9 cellular contexts compared by ENCODE assay signal in the genomic region with DNA sequence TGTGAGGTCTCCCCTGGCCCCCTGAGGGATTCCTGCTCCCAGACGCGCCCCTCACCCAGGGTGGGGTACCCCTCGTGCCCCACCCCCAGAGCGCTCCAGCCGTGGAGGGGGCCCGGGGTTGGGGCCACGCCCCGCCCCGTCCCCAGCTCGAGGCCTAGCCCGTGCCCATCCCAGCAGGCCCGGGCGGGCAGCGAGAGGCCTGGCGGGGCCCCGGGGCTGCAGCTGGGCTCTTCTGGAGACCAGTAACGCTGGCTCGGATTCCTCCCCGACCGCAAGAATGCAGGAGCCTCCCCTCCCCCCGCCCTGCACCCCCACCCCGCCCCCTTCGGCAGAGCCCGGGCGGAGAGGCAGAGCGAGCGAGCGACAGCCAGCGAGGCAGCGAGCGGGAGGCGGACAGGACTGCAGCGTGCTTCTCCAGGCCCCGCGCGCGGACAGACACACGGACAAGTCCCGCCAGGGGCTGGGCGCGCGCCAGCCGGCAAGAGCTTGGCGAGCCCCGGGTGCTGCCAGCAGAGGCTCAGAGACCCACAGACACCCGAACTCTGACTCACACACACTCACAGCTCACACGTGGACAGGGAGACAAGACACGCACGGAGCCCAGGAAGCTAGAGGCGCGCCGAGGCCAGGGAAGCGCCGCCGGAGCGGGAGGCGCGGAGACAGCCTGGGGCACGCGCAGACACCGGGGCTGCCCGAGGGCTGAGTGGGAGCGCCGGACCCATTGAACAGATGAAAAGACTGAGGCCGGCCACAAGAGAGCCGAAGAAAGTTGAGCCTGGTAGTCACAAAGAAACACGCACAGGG. TPM values are rescaled to one million over a fixed set of nuclear protein-coding genes. Genes with fewer than 3 reads are reported as not detected.
DNase-seq lines count a peak whose midpoint lies in the region; ATAC-seq and TF ChIP-seq lines count a peak whose summit lies in the region.
"Had no signal": no experiment of that assay in that cellular context is flagged by ENCODE, and none has a peak within 500 bp of the region (broad histone marks: within the 10 kb centered on the region; RNA-seq: fewer than 3 reads in every experiment).

No MANE protein-coding gene starts in this region.

- peaks cover 81% of the 10 kb centered on the region for H3K4me1 ChIP-seq in A673 (ENCODE audit: insufficient read depth, low read length, poor library complexity, severe bottlenecking)
- H3K4me1 ChIP-seq in HUES6 (ENCODE audit: control insufficient read depth, insufficient read depth, low read length) = peaks cover 71% of the 10 kb centered on the region
- H3K4me1 ChIP-seq in transverse colon = peaks cover 58 to 87% (median 78%) of the 10 kb centered on the region in 4 donors

- no peaks in the 10 kb centered on the region for H3K9me3 Mint-ChIP-seq in activated CD8-positive, alpha-beta memory T cell treated with anti-CD3 and anti-CD28 coated beads, Interleukin-2, amount 10 ng/mL, durations not matched to agents 7 days and 5 days (ENCODE audit: low read depth)

- H3K36me3 ChIP-seq in A673 (ENCODE audit: insufficient read depth, low read length, poor library complexity, severe bottlenecking) = peaks cover 10% of the 10 kb centered on the region
- H3K36me3 ChIP-seq in HUES6 (ENCODE audit: control insufficient read depth, insufficient read depth, low read length) = peaks cover 21% of the 10 kb centered on the region
- no peaks in the 10 kb centered on the region for H3K36me3 ChIP-seq in transverse colon

- H3K27me3 Mint-ChIP-seq in activated CD8-positive, alpha-beta memory T cell treated with anti-CD3 and anti-CD28 coated beads, Interleukin-2, amount 10 ng/mL, durations not matched to agents 7 days and 5 days = no peaks in the 10 kb centered on the region

- peak overlapping the region; percentile 93 for H3K9ac ChIP-seq in HUES6 (ENCODE audit: low read length)

- TF ChIP-seq CTCF in A673 (conservative IDR thresholded peaks at IDR 0.05; ENCODE audit: low read depth, low read length) (no peak), transverse colon (IDR thresholded peaks at IDR 0.05) (no peak)

- TF ChIP-seq POLR2A in transverse colon (IDR thresholded peaks at IDR 0.05) = no peak

- POLR2A ChIA-PET in A673 (lab: Charles Lee; ENCODE audit: low non-redundant PET) = interaction anchor here (1.2 kb wide), 1 partner anchor 120 kb away, joined by 6 read pairs; no protein-coding TSS in a partner anchor

- BruUV-seq in A673 (replicated peaks; lab: Mats Ljungman, UMichigan) = no TSS peak

- H3K4me1 Mint-ChIP-seq in activated CD8-positive, alpha-beta memory T cell treated with anti-CD3 and anti-CD28 coated beads, Interleukin-2, amount 10 ng/mL, durations not matched to agents 7 days and 5 days = peaks cover 57% of the 10 kb centered on the region

- H3K4me3 Mint-ChIP-seq in activated CD8-positive, alpha-beta memory T cell treated with anti-CD3 and anti-CD28 coated beads, Interleukin-2, amount 10 ng/mL, durations not matched to agents 7 days and 5 days = peak overlapping the region; percentile 61

- in situ Hi-C loops in transverse colon (cut with MboI; ENCODE audit: low pct_ligation_motif_present in 1 of 4, low pct_unique_long_range_greater_than_20kb in 1 of 4, low sequenced_read_pairs in 3 of 4) = no loop called here

- WGBS in transverse colon (ENCODE audit: low coverage in 1 of 2), 2 donors = 16% methylated on average over 57 of the region's 67 CpGs; no CpG with 5 or more reads in 1 of the 2 donors

- DNase-seq in A673 (ENCODE audit: low spot score) (peak; percentile 90), epithelial cell of prostate (ENCODE audit: low read depth, low spot score) (no peak), mucosa of gallbladder (ENCODE audit: low spot score) (peak; percentile 67), transverse colon (peak; percentile 67), NCI-H2081 (lab: John Stamatoyannopoulos, UW) (no peak)
- DNase-seq in activated CD8-positive, alpha-beta memory T cell treated with anti-CD3 and anti-CD28 coated beads, Interleukin-2, amount 10 ng/mL, durations not matched to agents 7 days and 5 days = no peak

- no peaks in the 10 kb centered on the region for H3K9me3 ChIP-seq in A673 (ENCODE audit: low read depth, low read length, poor library complexity, severe bottlenecking)
- H3K9me3 ChIP-seq in HUES6 (ENCODE audit: control insufficient read depth, insufficient read depth, low read depth, low read length) = no peaks in the 10 kb centered on the region
- no peaks in the 10 kb centered on the region for H3K9me3 ChIP-seq in transverse colon

- H3K27ac ChIP-seq in A673 (ENCODE audit: low read depth, low read length, poor library complexity, severe bottlenecking) (peak overlapping the region; percentile 88), HUES6 (ENCODE audit: low read depth, low read length) (peak overlapping the region; percentile 94), epithelial cell of prostate (peak overlapping the region; percentile 100), transverse colon (peak overlapping the region; percentile 98 to 100 (median 100))

- H3K27ac Mint-ChIP-seq in activated CD8-positive, alpha-beta memory T cell treated with anti-CD3 and anti-CD28 coated beads, Interleukin-2, amount 10 ng/mL, durations not matched to agents 7 days and 5 days = peak overlapping the region; percentile 52

- CTCF ChIA-PET in A673 (lab: Charles Lee) = interaction anchor here (0.6 to 3.2 kb wide), 3 partner anchors 16 to 19 kb away, joined by 5 to 49 read pairs (median 6); no protein-coding TSS in a partner anchor
- CTCF ChIA-PET in activated CD8-positive, alpha-beta memory T cell treated with anti-CD3 and anti-CD28 coated beads, Interleukin-2, amount 10 ng/mL, durations not matched to agents 7 days and 5 days (lab: Charles Lee) = interaction anchor here (0.6 to 3.0 kb wide), 3 partner anchors 46 to 220 kb away, joined by 3 to 21 read pairs (median 14); a partner anchor contains a TSS

- TF ChIP-seq EP300 in transverse colon (IDR thresholded peaks at IDR 0.05; ENCODE audit: low read depth) = no peak

- intact Hi-C loops in A673 (cut with micrococcal nuclease; ENCODE audit: unreplicated experiment) (no loop called here), transverse colon (cut with DNase I; ENCODE audit: low total_unique reads) (no loop called here)

- H3K36me3 Mint-ChIP-seq in activated CD8-positive, alpha-beta memory T cell treated with anti-CD3 and anti-CD28 coated beads, Interleukin-2, amount 10 ng/mL, durations not matched to agents 7 days and 5 days = peaks cover 8% of the 10 kb centered on the region

- no peak for ATAC-seq in activated CD8-positive, alpha-beta memory T cell treated with anti-CD3 and anti-CD28 coated beads, Interleukin-2, amount 10 ng/mL, durations not matched to agents 7 days and 5 days
- ATAC-seq in HG02759 (IDR thresholded peaks at IDR 0.05; ENCODE audit: unreplicated experiment) = no peak

- H3K4me3 ChIP-seq in A673 (ENCODE audit: low read depth, low read length, poor library complexity, severe bottlenecking) (peak overlapping the region; percentile 28), HUES6 (ENCODE audit: low read depth, low read length) (peak overlapping the region; percentile 57), transverse colon (peak overlapping the region; percentile 5 to 36 (median 10))

- H3K27me3 ChIP-seq in A673 (replicated peaks; ENCODE audit: insufficient read depth, low read depth, low read length, poor library complexity) (no peaks in the 10 kb centered on the region), HUES6 (ENCODE audit: control insufficient read depth, insufficient read depth, low read length) (no peaks in the 10 kb centered on the region; the same call in 1 of the 2 replicates), transverse colon (no peaks in the 10 kb centered on the region)

RNA-seq across cellular contexts. Expression of a gene that starts 15.2 kb away (rescaled TPM):
- 49.9 and 64.0 TPM in 2 replicates for total RNA-seq in A673 (2021)
- total RNA-seq in activated CD8-positive, alpha-beta memory T cell treated with anti-CD3 and anti-CD28 coated beads, Interleukin-2, amount 10 ng/mL, durations not matched to agents 7 days and 5 days = 10 to 100 TPM; 33.9 to 44.0 TPM
- total RNA-seq in mucosa of gallbladder = 107 TPM
- 10 to 100 TPM; 15.9 to 23.9 (median 18.5) TPM for total RNA-seq in transverse colon

RNA-seq across cellular contexts. Expression of a gene that starts 26.8 kb away (rescaled TPM):
- total RNA-seq in A673 (2021) (not detected in 2 replicates), mucosa of gallbladder (0.06 TPM), transverse colon (1 to 10 TPM in 2 of 4 donors, not detected in 2; 2.5 to 4.1 TPM)
- total RNA-seq in activated CD8-positive, alpha-beta memory T cell treated with anti-CD3 and anti-CD28 coated beads, Interleukin-2, amount 10 ng/mL, durations not matched to agents 7 days and 5 days = under 1 TPM in 1 of 2 experiments, not detected in 1; 0.30 TPM
- total RNA-seq: dermis microvascular lymphatic vessel endothelial cell had no signal

RNA-seq across cellular contexts. Expression of a gene that starts 45.6 kb away (rescaled TPM):
- not detected in 2 replicates for total RNA-seq in A673 (2021)
- not detected for total RNA-seq in activated CD8-positive, alpha-beta memory T cell treated with anti-CD3 and anti-CD28 coated beads, Interleukin-2, amount 10 ng/mL, durations not matched to agents 7 days and 5 days
- not detected for total RNA-seq in mucosa of gallbladder
- not detected for total RNA-seq in transverse colon
- total RNA-seq: dermis microvascular lymphatic vessel endothelial cell had no signal

Comparison
In these comparisons a context has a peak if more than half of its experiments do, and no peak if none do; other contexts are left out.
1. DNase-seq: peak in A673 (single experiment), mucosa of gallbladder (single experiment) and transverse colon (single experiment); none in activated CD8-positive, alpha-beta memory T cell treated with anti-CD3 and anti-CD28 coated beads, Interleukin-2, amount 10 ng/mL, durations not matched to agents 7 days and 5 days (single experiment), epithelial cell of prostate (single experiment) and NCI-H2081 (0 of 2).
2. Peak in every context shown above with its lines, with median percentiles within 50 percentile points of each other: H3K27ac ChIP-seq and H3K4me3 ChIP-seq.